ENCODE assay signal across 19 cellular contexts in the genomic region with DNA sequence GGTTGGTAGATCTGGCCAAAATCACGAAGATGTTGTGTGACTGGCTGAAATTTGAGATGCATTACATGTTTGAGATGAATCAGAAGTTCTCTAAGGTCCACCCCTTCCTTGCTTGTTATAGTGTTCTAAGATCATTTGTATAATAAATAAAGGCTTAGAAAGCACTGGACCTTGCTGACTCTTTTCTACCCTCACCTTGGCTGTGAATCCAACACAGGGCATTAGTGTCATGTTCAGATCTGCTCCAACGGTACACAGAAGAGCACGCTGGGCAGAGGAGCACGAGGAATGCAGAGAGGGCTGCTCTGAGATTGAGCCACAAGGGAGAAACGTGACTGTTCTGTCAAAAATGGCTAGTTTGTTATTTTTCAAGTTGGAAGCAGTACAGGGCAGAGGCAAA.
DNase-seq lines count a peak whose midpoint lies in the region; TF ChIP-seq lines count a peak whose summit lies in the region.
"Had no signal": no experiment of that assay in that cellular context is flagged by ENCODE, and none has a peak within 500 bp of the region (broad histone marks: within the 10 kb centered on the region; RNA-seq: fewer than 3 reads in every experiment).

No MANE protein-coding gene starts in this region.

- peak overlapping the region; percentile 76 for H3K4me2 ChIP-seq in skeletal muscle satellite cell (ENCODE audit: low read length)
- H3K4me2 ChIP-seq: PC-9 had no signal

- DNase-seq in adipocyte (ENCODE audit: low read depth) (peak; percentile 66), fibroblast of peridontal ligament (ENCODE audit: extremely low read depth) (peak; percentile 41), endodermal cell (no peak)
- DNase-seq in activated CD4-positive, alpha-beta T cell treated with anti-CD3 and anti-CD28 coated beads, Interleukin-2, amount 10 ng/mL, durations not matched to agents 7 days and 5 days: no peak
- no peak for DNase-seq in stimulated activated naive CD4-positive, alpha-beta T cell (lab: John Stamatoyannopoulos, UW)
- DNase-seq: ACHN; BE2C; CD4-positive, alpha-beta T cell; DMS53; KBM-7; NCI-H1048; NCI-H1436 treated with DMSO at 0.1 percent for 48 hours; NCI-H2081; NCI-H510A; NCI-H774; PC-9 had no signal

- no peaks in the 10 kb centered on the region for H3K27me3 Mint-ChIP-seq in endodermal cell (ENCODE audit: insufficient read depth)
- H3K27me3 Mint-ChIP-seq in activated CD4-positive, alpha-beta T cell treated with anti-CD3 and anti-CD28 coated beads, Interleukin-2, amount 10 ng/mL, durations not matched to agents 7 days and 5 days: no peaks in the 10 kb centered on the region

- H3K9ac ChIP-seq in adipocyte (ENCODE audit: low read length): no peak overlapping the region
- H3K9ac ChIP-seq in skeletal muscle satellite cell (ENCODE audit: low read depth, low read length): peak overlapping the region; percentile 6
- no peak overlapping the region for H3K9ac ChIP-seq in endodermal cell (ENCODE audit: extremely low read depth, low read length, poor library complexity, severe bottlenecking)

- 88 to 93% methylated on average over 4 to 5 of the region's 5 CpGs for WGBS in endodermal cell (ENCODE audit: insufficient coverage in 1 of 2, insufficient read length in 1 of 2), 2 experiments

- no peaks in the 10 kb centered on the region for H3K36me3 Mint-ChIP-seq in endodermal cell (ENCODE audit: low read depth)
- H3K36me3 Mint-ChIP-seq in activated CD4-positive, alpha-beta T cell treated with anti-CD3 and anti-CD28 coated beads, Interleukin-2, amount 10 ng/mL, durations not matched to agents 7 days and 5 days (ENCODE audit: low read depth): no peaks in the 10 kb centered on the region

- no peak overlapping the region for H3K27ac ChIP-seq in HEK293 (ENCODE audit: extremely low read depth, low read depth, low read length)
- H3K27ac ChIP-seq in endodermal cell (ENCODE audit: low read depth, low read length): no peak overlapping the region
- H3K27ac ChIP-seq: PC-9, SJSA1 had no signal

- H3K36me3 ChIP-seq in HEK293 (ENCODE audit: control insufficient read depth in 2 of 2, insufficient read depth in 1 of 2, low read length in 2 of 2) (no peaks in the 10 kb centered on the region), adipocyte (ENCODE audit: control insufficient read depth, insufficient read depth, low read length, severe bottlenecking) (no peaks in the 10 kb centered on the region), skeletal muscle satellite cell (ENCODE audit: insufficient read depth, low read length) (no peaks in the 10 kb centered on the region), endodermal cell (ENCODE audit: control insufficient read depth, insufficient read depth, low read length) (no peaks in the 10 kb centered on the region)
- H3K36me3 ChIP-seq: BE2C, SJSA1 had no signal

- CTCF ChIA-PET in HEK293 (lab: Yijun Ruan, JAX): no interaction called here
- CTCF ChIA-PET in activated CD4-positive, alpha-beta T cell treated with anti-CD3 and anti-CD28 coated beads, Interleukin-2, amount 10 ng/mL, durations not matched to agents 7 days and 5 days (lab: Charles Lee): no interaction called here

- no peak overlapping the region for H3K4me3 Mint-ChIP-seq in endodermal cell
- no peak overlapping the region for H3K4me3 Mint-ChIP-seq in activated CD4-positive, alpha-beta T cell treated with anti-CD3 and anti-CD28 coated beads, Interleukin-2, amount 10 ng/mL, durations not matched to agents 7 days and 5 days
- H3K4me3 Mint-ChIP-seq: CD4-positive, alpha-beta T cell had no signal

- H3K9me3 ChIP-seq in HEK293 (ENCODE audit: control insufficient read depth, insufficient read depth, low read depth, low read length) (no peaks in the 10 kb centered on the region), adipocyte (ENCODE audit: control insufficient read depth, low read length) (no peaks in the 10 kb centered on the region), skeletal muscle satellite cell (replicated peaks; ENCODE audit: low read length) (no peaks in the 10 kb centered on the region), endodermal cell (ENCODE audit: control insufficient read depth, low read length) (no peaks in the 10 kb centered on the region)
- H3K9me3 ChIP-seq: BE2C, SJSA1 had no signal

- H3K9me3 Mint-ChIP-seq in endodermal cell: no peaks in the 10 kb centered on the region
- no peaks in the 10 kb centered on the region for H3K9me3 Mint-ChIP-seq in activated CD4-positive, alpha-beta T cell treated with anti-CD3 and anti-CD28 coated beads, Interleukin-2, amount 10 ng/mL, durations not matched to agents 7 days and 5 days
- H3K9me3 Mint-ChIP-seq: CD4-positive, alpha-beta T cell had no signal

- H3K27me3 ChIP-seq in adipocyte (replicated peaks; ENCODE audit: control insufficient read depth, insufficient read depth, low read length): peaks cover 3% of the 10 kb centered on the region
- no peaks in the 10 kb centered on the region for H3K27me3 ChIP-seq in skeletal muscle satellite cell (ENCODE audit: control insufficient read depth, insufficient read depth, low read length)
- no peaks in the 10 kb centered on the region for H3K27me3 ChIP-seq in endodermal cell (ENCODE audit: control insufficient read depth, insufficient read depth, low read length, poor library complexity, severe bottlenecking)
- H3K27me3 ChIP-seq: BE2C, SJSA1 had no signal

- no peak overlapping the region for H3K4me3 ChIP-seq in HEK293 (ENCODE audit: low read depth, low read length)
- peak overlapping the region; percentile 71 for H3K4me3 ChIP-seq in adipocyte (ENCODE audit: low read length)
- H3K4me3 ChIP-seq in skeletal muscle satellite cell (ENCODE audit: low read length): peak overlapping the region; percentile 55
- H3K4me3 ChIP-seq in endodermal cell (ENCODE audit: low read length): no peak overlapping the region
- H3K4me3 ChIP-seq: PC-9, SJSA1 had no signal

- H3K4me1 ChIP-seq in HEK293 (ENCODE audit: control insufficient read depth, insufficient read depth, low read length) (no peaks in the 10 kb centered on the region), adipocyte (ENCODE audit: control insufficient read depth, insufficient read depth, low read length) (peaks cover 4% of the 10 kb centered on the region), skeletal muscle satellite cell (ENCODE audit: control insufficient read depth, insufficient read depth, low read length) (peaks cover 16% of the 10 kb centered on the region), endodermal cell (ENCODE audit: control insufficient read depth, insufficient read depth, low read length) (peaks cover 7% of the 10 kb centered on the region)

- H3K4me1 Mint-ChIP-seq in endodermal cell: peaks cover 13% of the 10 kb centered on the region
- no peaks in the 10 kb centered on the region for H3K4me1 Mint-ChIP-seq in activated CD4-positive, alpha-beta T cell treated with anti-CD3 and anti-CD28 coated beads, Interleukin-2, amount 10 ng/mL, durations not matched to agents 7 days and 5 days

- no peak overlapping the region for H3K27ac Mint-ChIP-seq in endodermal cell
- H3K27ac Mint-ChIP-seq in activated CD4-positive, alpha-beta T cell treated with anti-CD3 and anti-CD28 coated beads, Interleukin-2, amount 10 ng/mL, durations not matched to agents 7 days and 5 days: no peak overlapping the region
- H3K27ac Mint-ChIP-seq: CD4-positive, alpha-beta T cell had no signal

- TF ChIP-seq CTCF in HEK293 (tag by site-specific recombination; IDR thresholded peaks at IDR 0.05) (no peak), endodermal cell (conservative IDR thresholded peaks at IDR 0.05) (no peak)

- POLR2A ChIA-PET in HEK293 (lab: Yijun Ruan, JAX): no interaction called here
- POLR2A ChIA-PET in activated CD4-positive, alpha-beta T cell treated with anti-CD3 and anti-CD28 coated beads, Interleukin-2, amount 10 ng/mL, durations not matched to agents 7 days and 5 days (lab: Charles Lee): no interaction called here

TF ChIP-seq in HEK293, 187 proteins besides CTCF, POLR2A, EP300 and RAD21:
- TF ChIP-seq TRIM28 (IDR thresholded peaks at IDR 0.05; ENCODE audit: borderline replicate concordance, low read length) (0 out of 2 replicates have a peak, but pooled peaks have one; percentile 13), ZSCAN30 (tag by site-specific recombination; IDR thresholded peaks at IDR 0.05) (no peak), ZNF366 (tag by site-specific recombination; conservative IDR thresholded peaks at IDR 0.05) (no peak), ZNF354C (tag by site-specific recombination; IDR thresholded peaks at IDR 0.05; ENCODE audit: borderline replicate concordance, low read depth) (no peak), ZNF48 (tag by site-specific recombination; IDR thresholded peaks at IDR 0.05) (no peak)
- TF ChIP-seq, protein P1, sequence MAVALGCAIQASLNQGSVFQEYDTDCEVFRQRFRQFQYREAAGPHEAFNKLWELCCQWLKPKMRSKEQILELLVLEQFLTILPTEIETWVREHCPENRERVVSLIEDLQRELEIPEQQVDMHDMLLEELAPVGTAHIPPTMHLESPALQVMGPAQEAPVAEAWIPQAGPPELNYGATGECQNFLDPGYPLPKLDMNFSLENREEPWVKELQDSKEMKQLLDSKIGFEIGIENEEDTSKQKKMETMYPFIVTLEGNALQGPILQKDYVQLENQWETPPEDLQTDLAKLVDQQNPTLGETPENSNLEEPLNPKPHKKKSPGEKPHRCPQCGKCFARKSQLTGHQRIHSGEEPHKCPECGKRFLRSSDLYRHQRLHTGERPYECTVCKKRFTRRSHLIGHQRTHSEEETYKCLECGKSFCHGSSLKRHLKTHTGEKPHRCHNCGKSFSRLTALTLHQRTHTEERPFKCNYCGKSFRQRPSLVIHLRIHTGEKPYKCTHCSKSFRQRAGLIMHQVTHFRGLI (tag by site-specific recombination; IDR thresholded peaks at IDR 0.05): no peak
- TF ChIP-seq, protein P2, sequence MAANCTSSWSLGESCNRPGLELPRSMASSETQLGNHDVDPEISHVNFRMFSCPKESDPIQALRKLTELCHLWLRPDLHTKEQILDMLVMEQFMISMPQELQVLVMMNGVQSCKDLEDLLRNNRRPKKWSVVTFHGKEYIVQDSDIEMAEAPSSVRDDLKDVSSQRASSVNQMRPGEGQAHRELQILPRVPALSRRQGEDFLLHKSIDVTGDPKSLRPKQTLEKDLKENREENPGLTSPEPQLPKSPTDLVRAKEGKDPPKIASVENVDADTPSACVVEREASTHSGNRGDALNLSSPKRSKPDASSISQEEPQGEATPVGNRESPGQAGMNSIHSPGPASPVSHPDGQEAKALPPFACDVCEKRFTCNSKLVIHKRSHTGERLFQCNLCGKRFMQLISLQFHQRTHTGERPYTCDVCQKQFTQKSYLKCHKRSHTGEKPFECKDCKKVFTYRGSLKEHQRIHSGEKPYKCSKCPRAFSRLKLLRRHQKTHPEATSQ (tag by site-specific recombination; IDR thresholded peaks at IDR 0.05): no peak

Comparison
In these comparisons a context has a peak if more than half of its experiments do, and no peak if none do; other contexts are left out.
1. H3K4me3 ChIP-seq: peak in adipocyte (single experiment) and skeletal muscle satellite cell (single experiment); none in HEK293 (single experiment) and endodermal cell (single experiment).
2. DNase-seq: peak in adipocyte (single experiment) and fibroblast of peridontal ligament (single experiment); none in endodermal cell (single experiment), activated CD4-positive, alpha-beta T cell treated with anti-CD3 and anti-CD28 coated beads, Interleukin-2, amount 10 ng/mL, durations not matched to agents 7 days and 5 days (single experiment) and stimulated activated naive CD4-positive, alpha-beta T cell (0 of 6).